22 cellular contexts compared by ENCODE assay signal in genomic region chr7:129734400-129734799, GRCh38.
"Had no signal": no experiment of that assay in that cellular context is flagged by ENCODE, and none has a peak within 500 bp of the region (broad histone marks: within the 10 kb centered on the region; RNA-seq: fewer than 3 reads in every experiment).

No MANE protein-coding gene starts in this region.

- ATAC-seq: heart left ventricle; left colon; naive thymus-derived CD4-positive, alpha-beta T cell; right lobe of liver; stimulated activated memory B cell treated with anti-CD40 and anti-IgM and Interleukin-4, amounts not matched to agents 10 μg/mL and 1 μg/mL and 100 μg/mL, for 72 hours had no signal

- H3K27me3 ChIP-seq: dorsolateral prefrontal cortex, heart left ventricle, right lobe of liver, spleen, testis, tibial nerve had no signal

- H3K4me1 Mint-ChIP-seq: stimulated activated memory B cell treated with anti-CD40 and anti-IgM and Interleukin-4, amounts not matched to agents 10 μg/mL and 1 μg/mL and 100 μg/mL, for 72 hours had no signal

- H3K9ac ChIP-seq: parathyroid adenoma had no signal

- H3K4me1 ChIP-seq: right lobe of liver had no signal

- H3K9me3 ChIP-seq: heart left ventricle, prostate gland, right lobe of liver, spleen, testis, tibial nerve had no signal

- H3K36me3 ChIP-seq: prostate gland had no signal

- H3K9me3 Mint-ChIP-seq: nephron progenitor cell; stimulated activated memory B cell treated with anti-CD40 and anti-IgM and Interleukin-4, amounts not matched to agents 10 μg/mL and 1 μg/mL and 100 μg/mL, for 72 hours; stimulated activated naive CD8-positive, alpha-beta T cell treated with anti-CD3 and anti-CD28 coated beads, Interleukin-15, Interleukin-2, amounts not matched to agents 100 ng/mL and 50 ng/mL, for 24 hours had no signal

- H3K79me2 ChIP-seq: parathyroid adenoma had no signal

- H3K4me3 ChIP-seq: dorsolateral prefrontal cortex, heart left ventricle, prostate gland, right lobe of liver, spleen, testis, tibial nerve had no signal

- DNase-seq: cortex of kidney; dorsolateral prefrontal cortex; effector CD8-positive, alpha-beta T cell; foreskin melanocyte; heart left ventricle; hippocampal formation; left colon; mesendoderm; naive thymus-derived CD4-positive, alpha-beta T cell; nephron progenitor cell; retina; right lobe of liver; spleen; stimulated activated CD4-positive, alpha-beta T cell treated with anti-CD3 and anti-CD28 coated beads, Interleukin-15, amount 100 ng/mL, for 24 hours; stimulated activated CD4-positive, alpha-beta T cell treated with anti-CD3 and anti-CD28 coated beads, Interleukin-1b, Interleukin-23, amount 100 ng/mL, for 48 hours; stimulated activated CD4-positive, alpha-beta T cell treated with anti-CD3 and anti-CD28 coated beads, Interleukin-4, amount 100 ng/mL, for 24 hours; testis had no signal

- H3K27me3 Mint-ChIP-seq: naive thymus-derived CD4-positive, alpha-beta T cell; stimulated activated memory B cell treated with anti-CD40 and anti-IgM and Interleukin-4, amounts not matched to agents 10 μg/mL and 1 μg/mL and 100 μg/mL, for 72 hours; stimulated activated naive CD8-positive, alpha-beta T cell treated with anti-CD3 and anti-CD28 coated beads, Interleukin-15, Interleukin-2, amounts not matched to agents 100 ng/mL and 50 ng/mL, for 24 hours had no signal

- H3K27ac Mint-ChIP-seq: naive thymus-derived CD4-positive, alpha-beta T cell; nephron progenitor cell; stimulated activated memory B cell treated with anti-CD40 and anti-IgM and Interleukin-4, amounts not matched to agents 10 μg/mL and 1 μg/mL and 100 μg/mL, for 72 hours; stimulated activated naive CD8-positive, alpha-beta T cell treated with anti-CD3 and anti-CD28 coated beads, Interleukin-15, Interleukin-2, amounts not matched to agents 100 ng/mL and 50 ng/mL, for 24 hours had no signal

- H3K4me3 Mint-ChIP-seq: naive thymus-derived CD4-positive, alpha-beta T cell; nephron progenitor cell; stimulated activated memory B cell treated with anti-CD40 and anti-IgM and Interleukin-4, amounts not matched to agents 10 μg/mL and 1 μg/mL and 100 μg/mL, for 72 hours; stimulated activated naive CD8-positive, alpha-beta T cell treated with anti-CD3 and anti-CD28 coated beads, Interleukin-15, Interleukin-2, amounts not matched to agents 100 ng/mL and 50 ng/mL, for 24 hours had no signal

- H3K27ac ChIP-seq: dorsolateral prefrontal cortex, heart left ventricle, parathyroid adenoma, prostate gland, right lobe of liver, spleen, testis, tibial nerve had no signal

- H2AFZ ChIP-seq: parathyroid adenoma had no signal
